ENCODE assay signal across 24 cellular contexts in genomic region chr10:111221682-111222470, GRCh38.
DNase-seq lines count a peak whose midpoint lies in the region; ATAC-seq lines count a peak whose summit lies in the region.
"Had no signal": no experiment of that assay in that cellular context is flagged by ENCODE, and none has a peak within 500 bp of the region (broad histone marks: within the 10 kb centered on the region; RNA-seq: fewer than 3 reads in every experiment).

No MANE protein-coding gene starts in this region.

- H3K4me1 ChIP-seq in adipocyte (ENCODE audit: control insufficient read depth, insufficient read depth, low read length), result peaks cover 31% of the 10 kb centered on the region
- H3K4me1 ChIP-seq: Peyer's patch, SJCRH30 had no signal

- H3K9me3 ChIP-seq in adipocyte (ENCODE audit: control insufficient read depth, low read length), result peaks cover 19% of the 10 kb centered on the region
- H3K9me3 ChIP-seq: Peyer's patch, SJCRH30 had no signal

- no peaks in the 10 kb centered on the region for H3K36me3 ChIP-seq in adipocyte (ENCODE audit: control insufficient read depth, insufficient read depth, low read length, severe bottlenecking)
- H3K36me3 ChIP-seq: Peyer's patch, SJCRH30 had no signal

- peak overlapping the region; percentile 56 for H3K9ac ChIP-seq in adipocyte (ENCODE audit: low read length)
- H3K9ac ChIP-seq: KMS-11 had no signal

- intact Hi-C loops in sciatic nerve (cut with DNase I), result no loop called here

- peaks cover 5% of the 10 kb centered on the region for H3K27me3 ChIP-seq in adipocyte (replicated peaks; ENCODE audit: control insufficient read depth, insufficient read depth, low read length)
- H3K27me3 ChIP-seq: Peyer's patch, SJCRH30 had no signal

- peak overlapping the region; percentile 23 for H3K4me3 ChIP-seq in adipocyte (ENCODE audit: low read length)
- H3K4me3 ChIP-seq: Peyer's patch, SJCRH30 had no signal

- DNase-seq in AG08395 (ENCODE audit: low spot score), result peak; percentile 23
- no peak for DNase-seq in adipocyte (ENCODE audit: low read depth)
- DNase-seq in globus pallidus (ENCODE audit: low spot score), result peak; percentile 7
- no peak for DNase-seq in sciatic nerve (ENCODE audit: low spot score)
- no peak for DNase-seq in iPS-NIHi7 (ENCODE audit: extremely low spot score)
- DNase-seq: ACHN; AML-193; Calu3; CD8-positive, alpha-beta memory T cell; DMS153; H9; HFFc6; IMR-90; NCI-H1105 treated with DMSO at 0.1 percent for 48 hours; NCI-H2081; NCI-H2171; NCI-H345; NCI-H526; Peyer's patch; SJCRH30 had no signal

- ATAC-seq in sciatic nerve, result peak; percentile 64
- no peak for ATAC-seq in GM21381 (IDR thresholded peaks at IDR 0.05; ENCODE audit: unreplicated experiment)
- no peak for ATAC-seq in HG02840 (IDR thresholded peaks at IDR 0.05; ENCODE audit: low FRiP score, unreplicated experiment)
- no peak for ATAC-seq in GM19397 (IDR thresholded peaks at IDR 0.05; ENCODE audit: unreplicated experiment)

Comparison
In these comparisons a context has a peak if more than half of its experiments do, and no peak if none do; other contexts are left out.
1. DNase-seq: peak in AG08395 (single experiment) and globus pallidus (single experiment); none in adipocyte (single experiment), sciatic nerve (single experiment) and iPS-NIHi7 (single experiment).